18 cellular contexts compared by ENCODE assay signal in genomic region chr12:24366514-24366913, GRCh38.
A peak's percentile ranks its signal among the peaks of the same experiment; 100 is the strongest.
DNase-seq lines count a peak whose midpoint lies in the region; ATAC-seq and TF ChIP-seq lines count a peak whose summit lies in the region.
"Had no signal": no experiment of that assay in that cellular context is flagged by ENCODE, and none has a peak within 500 bp of the region (broad histone marks: within the 10 kb centered on the region; RNA-seq: fewer than 3 reads in every experiment).

No MANE protein-coding gene starts in this region.

- no peak overlapping the region for H3K4me3 ChIP-seq in liver (ENCODE audit: low read depth in 1 of 3, low read length in 3 of 3)
- H3K4me3 ChIP-seq: A549, HAP-1 had no signal

- no peak overlapping the region for H3K9ac ChIP-seq in liver (ENCODE audit: low read depth in 1 of 2, low read length in 2 of 2)

- peak in 1 of 2 donors; percentile 13 for TF ChIP-seq RAD21 in liver (IDR thresholded peaks at IDR 0.05)

- peaks cover 9% of the 10 kb centered on the region for H3K4me1 Mint-ChIP-seq in nephron progenitor cell
- H3K4me1 Mint-ChIP-seq: CD4-positive, alpha-beta memory T cell had no signal

- H3K36me3 Mint-ChIP-seq in nephron progenitor cell (ENCODE audit: low read depth): no peaks in the 10 kb centered on the region
- H3K36me3 Mint-ChIP-seq: CD4-positive, alpha-beta memory T cell had no signal

- no peaks in the 10 kb centered on the region for H3K36me3 ChIP-seq in liver (ENCODE audit: control insufficient read depth in 4 of 4, insufficient read depth in 3 of 4, low read depth in 1 of 4, low read length in 3 of 4)
- H3K36me3 ChIP-seq: HAP-1 had no signal

- H3K27me3 ChIP-seq in liver (ENCODE audit: control insufficient read depth in 4 of 4, insufficient read depth in 4 of 4, low read length in 3 of 4): no peaks in the 10 kb centered on the region

- no peak overlapping the region for H3K27ac ChIP-seq in liver (ENCODE audit: low read depth in 1 of 2, low read length in 2 of 2)
- H3K27ac ChIP-seq: A549 had no signal

- H3K9me3 ChIP-seq in liver (ENCODE audit: control insufficient read depth in 4 of 4, low read length in 3 of 4): no peaks in the 10 kb centered on the region
- H3K9me3 ChIP-seq: A549, HAP-1 had no signal

- TF ChIP-seq CTCF in liver (IDR thresholded peaks at IDR 0.05; ENCODE audit: low read depth, low read length, missing input control) (no peak), nephron progenitor cell (IDR thresholded peaks at IDR 0.05) (no peak)

- H3K27ac Mint-ChIP-seq in nephron progenitor cell: peak overlapping the region; percentile 32
- H3K27ac Mint-ChIP-seq: CD4-positive, alpha-beta memory T cell had no signal

- ATAC-seq in GM21367 (IDR thresholded peaks at IDR 0.05; ENCODE audit: unreplicated experiment): no peak
- ATAC-seq: A549 had no signal

- H3K9me3 Mint-ChIP-seq in nephron progenitor cell: no peaks in the 10 kb centered on the region

- peaks cover 0 to 15% (median 4%) of the 10 kb centered on the region in 4 donors for H3K4me1 ChIP-seq in liver (ENCODE audit: control insufficient read depth in 4 of 4, insufficient read depth in 4 of 4, low read length in 3 of 4)
- H3K4me1 ChIP-seq: A549, HAP-1 had no signal

- DNase-seq in NCI-H526 treated with DMSO at 0.1 percent for 48 hours (lab: John Stamatoyannopoulos, UW) (peak; percentile 15), nephron progenitor cell (no peak), activated gamma-delta T cell treated with Interleukin-2 at 50 U/mL for 16 hours (no peak), NCI-H510A treated with DMSO at 0.1 percent for 48 hours (lab: John Stamatoyannopoulos, UW) (no peak)
- DNase-seq: 8988T; ACHN; C1 segment of cervical spinal cord; Calu3; CD4-positive, alpha-beta memory T cell; COR-L47; DMS53; DMS79 treated with DMSO at 0.1 percent for 48 hours; GF-D8; GOT3 had no signal

- no peak overlapping the region for H3K4me3 Mint-ChIP-seq in nephron progenitor cell
- H3K4me3 Mint-ChIP-seq: CD4-positive, alpha-beta memory T cell had no signal

- WGBS in liver: 40% methylated on average over 1 of the region's 1 CpG

- H3K27me3 Mint-ChIP-seq in nephron progenitor cell (ENCODE audit: low read depth, poor library complexity): peaks cover 3% of the 10 kb centered on the region
- H3K27me3 Mint-ChIP-seq: CD4-positive, alpha-beta memory T cell had no signal

TF ChIP-seq in liver, 16 proteins besides CTCF, POLR2A, EP300 and RAD21:
- peak; percentile 24 for TF ChIP-seq FOXA2 (IDR thresholded peaks at IDR 0.05)
- peak; percentile 31 for TF ChIP-seq HNF4G (IDR thresholded peaks at IDR 0.05)
- TF ChIP-seq FOXA1 (IDR thresholded peaks at IDR 0.05): no peak
- no peak for TF ChIP-seq YY1 (IDR thresholded peaks at IDR 0.05)
- TF ChIP-seq HNF4A (conservative IDR thresholded peaks at IDR 0.05): peak; percentile 78 to 80
- no peak for TF ChIP-seq REST (IDR thresholded peaks at IDR 0.05)
- TF ChIP-seq JUND (IDR thresholded peaks at IDR 0.05): no peak
- TF ChIP-seq SP1 (IDR thresholded peaks at IDR 0.05): no peak
- no peak for TF ChIP-seq ZBTB33 (IDR thresholded peaks at IDR 0.05)
- peak in 1 of 2 donors; percentile 40 for TF ChIP-seq RXRA (IDR thresholded peaks at IDR 0.05)
- no peak for TF ChIP-seq EGR1 (IDR thresholded peaks at IDR 0.05; ENCODE audit: low read depth in 2 of 2)
